In genomic region chr3:45781841-45782240, GRCh38 we compare ENCODE assay signal across 17 cellular contexts. TPM values are rescaled to one million over a fixed set of nuclear protein-coding genes. Genes with fewer than 3 reads are reported as not detected.
DNase-seq lines count a peak whose midpoint lies in the region; ATAC-seq and TF ChIP-seq lines count a peak whose summit lies in the region.
"Had no signal": no experiment of that assay in that cellular context is flagged by ENCODE, and none has a peak within 500 bp of the region (broad histone marks: within the 10 kb centered on the region; RNA-seq: fewer than 3 reads in every experiment).

No MANE protein-coding gene starts in this region.

- H3K9me3 Mint-ChIP-seq in endodermal cell, result peaks cover 5% of the 10 kb centered on the region

- H3K36me3 Mint-ChIP-seq in endodermal cell (ENCODE audit: low read depth), result peaks cover 5% of the 10 kb centered on the region

- no peak for TF ChIP-seq EP300 in stomach (IDR thresholded peaks at IDR 0.05)

- no peak overlapping the region for H3K4me3 ChIP-seq in DND-41 (ENCODE audit: low read depth in 1 of 2, low read length in 2 of 2)
- no peak overlapping the region for H3K4me3 ChIP-seq in endodermal cell (ENCODE audit: low read length)
- H3K4me3 ChIP-seq in stomach, result no peak overlapping the region
- no peak overlapping the region for H3K4me3 ChIP-seq in testis
- H3K4me3 ChIP-seq in A673 (ENCODE audit: low read depth, low read length, poor library complexity, severe bottlenecking), result no peak overlapping the region
- H3K4me3 ChIP-seq: A549, BLaER1, GM12878, GM23248 had no signal

- peaks cover 1% of the 10 kb centered on the region for H3K4me1 Mint-ChIP-seq in endodermal cell
- H3K4me1 Mint-ChIP-seq: CD8-positive, alpha-beta memory T cell had no signal

- no peak overlapping the region for H3K27ac ChIP-seq in DND-41 (ENCODE audit: low read length)
- no peak overlapping the region for H3K27ac ChIP-seq in endodermal cell (ENCODE audit: low read depth, low read length)
- no peak overlapping the region for H3K27ac ChIP-seq in stomach
- no peak overlapping the region for H3K27ac ChIP-seq in testis
- H3K27ac ChIP-seq in A673 (ENCODE audit: low read depth, low read length, poor library complexity, severe bottlenecking), result no peak overlapping the region
- H3K27ac ChIP-seq: A549, BLaER1, GM23248 had no signal

- ATAC-seq in DND-41 (ENCODE audit: insufficient read depth, low read depth) (no peak), esophagus mucosa (no peak)
- ATAC-seq: A549, GM12878, HCT116, HepG2 had no signal

- H3K36me3 ChIP-seq in DND-41 (ENCODE audit: insufficient read depth, low read length) (0 out of 2 replicates have a peak, but pooled peaks cover 2% of the 10 kb centered on the region), endodermal cell (ENCODE audit: control insufficient read depth, insufficient read depth, low read length) (no peaks in the 10 kb centered on the region), stomach (no peaks in the 10 kb centered on the region), testis (ENCODE audit: low read depth, missing control alignments) (no peaks in the 10 kb centered on the region), A673 (ENCODE audit: insufficient read depth, low read length, poor library complexity, severe bottlenecking) (no peaks in the 10 kb centered on the region)
- H3K36me3 ChIP-seq: BLaER1 had no signal

- TF ChIP-seq CTCF in DND-41 (IDR thresholded peaks at IDR 0.05; ENCODE audit: borderline replicate concordance, extremely low read depth, low read length, poor library complexity, severe bottlenecking) (no peak), endodermal cell (conservative IDR thresholded peaks at IDR 0.05) (no peak), stomach (IDR thresholded peaks at IDR 0.05) (no peak), testis (IDR thresholded peaks at IDR 0.05) (no peak), A673 (conservative IDR thresholded peaks at IDR 0.05; ENCODE audit: low read depth, low read length) (no peak)

- H3K27me3 Mint-ChIP-seq in endodermal cell (ENCODE audit: insufficient read depth), result peaks cover 5% of the 10 kb centered on the region

- H3K79me2 ChIP-seq in DND-41 (ENCODE audit: insufficient read depth, low read length), result no peaks in the 10 kb centered on the region

- H3K27ac Mint-ChIP-seq in endodermal cell, result no peak overlapping the region
- H3K27ac Mint-ChIP-seq: CD8-positive, alpha-beta memory T cell had no signal

- H3K9ac ChIP-seq in DND-41 (ENCODE audit: low read depth, low read length) (no peak overlapping the region), endodermal cell (ENCODE audit: extremely low read depth, low read length, poor library complexity, severe bottlenecking) (no peak overlapping the region)
- H3K9ac ChIP-seq: BLaER1, GM23248 had no signal

- intact Hi-C loops in stomach (cut with DNase I; ENCODE audit: low total_unique reads), result no loop called here
- intact Hi-C loops in testis (cut with DNase I; ENCODE audit: low total_unique reads), result no loop called here
- intact Hi-C loops in A673 (cut with micrococcal nuclease; ENCODE audit: unreplicated experiment), result no loop called here

- H3K9me3 ChIP-seq in DND-41 (ENCODE audit: insufficient read depth, low read length, severe bottlenecking) (peaks cover 2% of the 10 kb centered on the region), endodermal cell (ENCODE audit: control insufficient read depth, low read length) (peaks cover 6% of the 10 kb centered on the region), stomach (peaks cover 0 to 5% (median 0%) of the 10 kb centered on the region in 4 donors), testis (no peaks in the 10 kb centered on the region), A673 (ENCODE audit: low read depth, low read length, poor library complexity, severe bottlenecking) (no peaks in the 10 kb centered on the region)
- H3K9me3 ChIP-seq: A549, BLaER1, Caco-2 had no signal

- H2AFZ ChIP-seq in DND-41 (ENCODE audit: low read depth, low read length), result no peak overlapping the region
- H2AFZ ChIP-seq: GM23248 had no signal

- CTCF ChIA-PET in A673 (lab: Charles Lee), result no interaction called here

- H4K20me1 ChIP-seq in DND-41 (ENCODE audit: insufficient read depth, low read length), result 0 out of 2 replicates have a peak, but pooled peaks cover 3% of the 10 kb centered on the region
- H4K20me1 ChIP-seq: BLaER1 had no signal

- H3K27me3 ChIP-seq in DND-41 (ENCODE audit: insufficient read depth, low read length, poor library complexity), result no peaks in the 10 kb centered on the region
- H3K27me3 ChIP-seq in endodermal cell (ENCODE audit: control insufficient read depth, insufficient read depth, low read length, poor library complexity, severe bottlenecking), result no peaks in the 10 kb centered on the region
- no peaks in the 10 kb centered on the region for H3K27me3 ChIP-seq in stomach
- no peaks in the 10 kb centered on the region for H3K27me3 ChIP-seq in testis
- no peaks in the 10 kb centered on the region for H3K27me3 ChIP-seq in A673 (replicated peaks; ENCODE audit: insufficient read depth, low read depth, low read length, poor library complexity)
- H3K27me3 ChIP-seq: BLaER1 had no signal

- 91 to 95% methylated on average over 10 to 12 of the region's 12 CpGs for WGBS in endodermal cell (ENCODE audit: insufficient coverage in 1 of 2, insufficient read length in 1 of 2), 2 experiments
- 90 to 98% (median 95%) methylated on average over 7 to 12 of the region's 12 CpGs for WGBS in stomach, 5 donors
- 92 to 96% methylated on average over 10 to 12 of the region's 12 CpGs for WGBS in testis, 2 donors

- H3K4me2 ChIP-seq in DND-41 (ENCODE audit: insufficient read depth, low read length), result no peak overlapping the region
- H3K4me2 ChIP-seq: A549, BLaER1 had no signal

- peak; percentile 15 for DNase-seq in D341Med (ENCODE audit: low spot score)
- peak; percentile 1 for DNase-seq in DND-41
- peak; percentile 22 for DNase-seq in endodermal cell
- DNase-seq in stomach, result peak; percentile 9
- no peak for DNase-seq in testis
- no peak for DNase-seq in A673 (ENCODE audit: low spot score)
- no peak for DNase-seq in DMS53 (lab: John Stamatoyannopoulos, UW)
- DNase-seq: AML-193; CD8-positive, alpha-beta memory T cell; GM23248 had no signal

- no TSS peak for BruUV-seq in A673 (replicated peaks; lab: Mats Ljungman, UMichigan)

- no peak overlapping the region for H3K4me3 Mint-ChIP-seq in endodermal cell
- H3K4me3 Mint-ChIP-seq: CD8-positive, alpha-beta memory T cell had no signal

- H3K4me1 ChIP-seq in DND-41 (ENCODE audit: insufficient read depth, low read length) (no peaks in the 10 kb centered on the region), endodermal cell (ENCODE audit: control insufficient read depth, insufficient read depth, low read length) (no peaks in the 10 kb centered on the region), stomach (peaks cover 0 to 10% (median 4%) of the 10 kb centered on the region in 4 donors), testis (no peaks in the 10 kb centered on the region), A673 (ENCODE audit: insufficient read depth, low read length, poor library complexity, severe bottlenecking) (no peaks in the 10 kb centered on the region)
- H3K4me1 ChIP-seq: A549, BLaER1, Caco-2 had no signal

- TF ChIP-seq POLR2A in stomach (IDR thresholded peaks at IDR 0.05), result no peak
- no peak for TF ChIP-seq POLR2A in testis (IDR thresholded peaks at IDR 0.05)

- POLR2A ChIA-PET in A673 (lab: Charles Lee; ENCODE audit: low non-redundant PET), result no interaction called here

RNA-seq across cellular contexts. Expression of gene SLC6A20, which starts 14.5 kb away (rescaled TPM):
- total RNA-seq in endodermal cell, result 1 to 10 TPM in 1 of 2 donors, under 1 TPM in 1; 0.29 to 1.5 TPM
- 0.18 TPM for polyA plus RNA-seq in endodermal cell (2013, experiment 1 of 2)
- polyA plus RNA-seq in endodermal cell (2013, experiment 2 of 2), result 0.46 TPM
- under 1 TPM in 3 of 5 donors, not detected in 2; 0.14 to 0.73 (median 0.58) TPM for total RNA-seq in stomach
- 1 to 10 TPM in 1 of 3 donors, under 1 TPM in 1, not detected in 1; 0.10 to 2.6 TPM for polyA plus RNA-seq in stomach
- 1 to 10 TPM in 1 of 2 donors, under 1 TPM in 1; 0.87 to 2.3 TPM for total RNA-seq in testis
- polyA plus RNA-seq in testis (ENCODE audit: insufficient read depth, low read depth, low replicate concordance), result 2.3 TPM
- not detected in 2 replicates for total RNA-seq in A673 (2021)
- 0.16 TPM for total RNA-seq in esophagus mucosa
- total RNA-seq: CD8-positive, alpha-beta memory T cell; GM23248; HepG2 had no signal
- polyA plus RNA-seq: A549; CD8-positive, alpha-beta memory T cell; GM23248; HepG2 had no signal

Comparison
In these comparisons a context has a peak if more than half of its experiments do, and no peak if none do; other contexts are left out.
1. DNase-seq: peak in D341Med (single experiment), DND-41 (single experiment), endodermal cell (single experiment) and stomach (single experiment); none in testis (single experiment), A673 (single experiment) and DMS53 (single experiment).